10 cellular contexts compared by ENCODE assay signal in the genomic region with DNA sequence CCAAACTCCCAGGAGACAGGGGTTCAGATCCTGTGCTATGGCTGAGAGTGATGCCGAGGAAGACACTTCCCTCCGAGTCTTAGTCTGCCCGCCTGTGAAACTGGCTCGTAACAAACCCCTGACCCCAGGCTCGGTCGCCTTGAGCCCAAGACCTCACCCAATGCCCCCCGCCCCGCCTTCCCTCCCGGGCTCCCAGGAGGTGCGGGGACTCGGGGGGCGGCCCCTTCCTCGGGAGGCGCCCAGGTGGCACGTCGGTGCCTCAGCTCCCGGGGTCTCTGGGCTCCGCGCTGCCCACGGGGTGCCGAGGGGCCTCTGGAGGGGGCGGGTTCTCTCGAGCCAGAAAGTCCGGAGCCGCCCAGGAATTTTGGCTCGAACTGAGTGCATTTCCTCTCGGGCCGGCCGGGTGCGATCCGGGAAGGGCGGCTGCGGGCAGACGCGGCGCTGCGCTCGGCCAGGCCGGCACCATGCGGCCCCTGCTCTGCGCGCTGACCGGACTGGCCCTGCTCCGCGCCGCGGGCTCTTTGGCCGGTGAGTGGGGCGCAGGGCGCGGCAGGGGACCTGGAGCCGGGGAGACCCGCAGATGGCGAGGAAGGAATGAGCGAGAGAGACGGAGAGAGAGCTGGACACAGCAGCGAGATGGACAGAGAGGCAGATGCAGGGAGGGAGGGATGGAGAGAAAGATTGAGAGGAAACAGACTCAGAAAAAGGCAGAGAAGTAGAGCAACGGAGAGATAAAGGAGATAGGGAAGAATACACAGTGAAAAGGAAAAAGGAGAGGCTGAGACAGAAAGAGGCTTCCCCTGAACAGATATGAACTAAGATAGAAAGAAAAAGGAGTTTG. TPM values are rescaled to one million over a fixed set of nuclear protein-coding genes. Genes with fewer than 3 reads are reported as not detected.
DNase-seq lines count a peak whose midpoint lies in the region; ATAC-seq and TF ChIP-seq lines count a peak whose summit lies in the region.
"Had no signal": no experiment of that assay in that cellular context is flagged by ENCODE, and none has a peak within 500 bp of the region (broad histone marks: within the 10 kb centered on the region; RNA-seq: fewer than 3 reads in every experiment).

A gene with protein sequence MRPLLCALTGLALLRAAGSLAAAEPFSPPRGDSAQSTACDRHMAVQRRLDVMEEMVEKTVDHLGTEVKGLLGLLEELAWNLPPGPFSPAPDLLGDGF (plus strand): TSS at position 432 of the 841 bp plus-strand sequence. CDS start 33 bp downstream, at position 465.

- peaks cover 41% of the 10 kb centered on the region for H3K27me3 Mint-ChIP-seq in T-helper 1 cell treated with Interleukin-12 subunit alpha and Interleukin-12 subunit beta and Interleukin-4 antibody, amounts not matched to agents 30 μg/mL and 1 μg/mL, for 36 hours (ENCODE audit: low read depth)

- H3K27ac ChIP-seq in mesodermal cell (ENCODE audit: low read depth, low read length, severe bottlenecking) (no peak within 1 kb of the TSS), upper lobe of left lung (peak within 1 kb of the TSS; percentile 70 to 78 (median 75))
- H3K27ac ChIP-seq: C4-2B had no signal

- DNase-seq in T-helper 1 cell (no peak), epithelial cell of proximal tubule (ENCODE audit: low read depth) (no peak), upper lobe of left lung (peak in 1 of 2 donors; percentile 89), glomerular visceral epithelial cell (ENCODE audit: extremely low spot score) (no peak), GF-D8 (lab: John Stamatoyannopoulos, UW) (no peak)

- H3K4me1 ChIP-seq in mesodermal cell (ENCODE audit: control insufficient read depth, insufficient read depth, low read length, poor library complexity, severe bottlenecking) (peaks cover 8% of the 10 kb centered on the region), upper lobe of left lung (peaks cover 13 to 17% (median 17%) of the 10 kb centered on the region in 4 donors)

- TF ChIP-seq POLR2A in upper lobe of left lung (IDR thresholded peaks at IDR 0.05): peak in 1 of 4 donors; percentile 70

- TF ChIP-seq CTCF in epithelial cell of proximal tubule (conservative IDR thresholded peaks at IDR 0.05; ENCODE audit: low read depth, low read length): no peak
- TF ChIP-seq CTCF in upper lobe of left lung (IDR thresholded peaks at IDR 0.05): no peak

- WGBS in mesodermal cell (ENCODE audit: insufficient coverage in 2 of 2), 2 experiments: 1 to 2% methylated on average over 50 to 52 of the region's 58 CpGs
- WGBS in upper lobe of left lung, 2 donors: 3 to 5% methylated on average over 23 to 50 of the region's 58 CpGs

- no peak within 1 kb of the TSS for H3K27ac Mint-ChIP-seq in T-helper 1 cell treated with Interleukin-12 subunit alpha and Interleukin-12 subunit beta and Interleukin-4 antibody, amounts not matched to agents 30 μg/mL and 1 μg/mL, for 36 hours

- peaks cover 0 to 9% (median 2%) of the 10 kb centered on the region in 4 donors for H3K27me3 ChIP-seq in upper lobe of left lung

- H3K9me3 Mint-ChIP-seq in T-helper 1 cell treated with Interleukin-12 subunit alpha and Interleukin-12 subunit beta and Interleukin-4 antibody, amounts not matched to agents 30 μg/mL and 1 μg/mL, for 36 hours: no peaks in the 10 kb centered on the region

- H3K4me3 Mint-ChIP-seq in T-helper 1 cell treated with Interleukin-12 subunit alpha and Interleukin-12 subunit beta and Interleukin-4 antibody, amounts not matched to agents 30 μg/mL and 1 μg/mL, for 36 hours: peak within 1 kb of the TSS; percentile 3

- H3K9me3 ChIP-seq in mesodermal cell (ENCODE audit: control insufficient read depth, low read length): no peaks in the 10 kb centered on the region
- H3K9me3 ChIP-seq in upper lobe of left lung: no peaks in the 10 kb centered on the region

- ATAC-seq in upper lobe of left lung (ENCODE audit: low FRiP score in 2 of 2) (peak; percentile 60 to 62), GM18861 (IDR thresholded peaks at IDR 0.05; ENCODE audit: unreplicated experiment) (no peak)

- H3K36me3 Mint-ChIP-seq in T-helper 1 cell treated with Interleukin-12 subunit alpha and Interleukin-12 subunit beta and Interleukin-4 antibody, amounts not matched to agents 30 μg/mL and 1 μg/mL, for 36 hours (ENCODE audit: low read depth): no peaks in the 10 kb centered on the region

- TF ChIP-seq EP300 in upper lobe of left lung (IDR thresholded peaks at IDR 0.05): no peak

- H3K36me3 ChIP-seq in mesodermal cell (ENCODE audit: control insufficient read depth, insufficient read depth, low read length): no peaks in the 10 kb centered on the region
- no peaks in the 10 kb centered on the region for H3K36me3 ChIP-seq in upper lobe of left lung

- H3K4me3 ChIP-seq in epithelial cell of proximal tubule (ENCODE audit: low read depth, low read length) (peak within 1 kb of the TSS; percentile 19), mesodermal cell (ENCODE audit: extremely low read depth, insufficient read depth, low read length, poor library complexity, severe bottlenecking) (peak within 1 kb of the TSS; percentile 44), upper lobe of left lung (peak within 1 kb of the TSS; percentile 18 to 46 (median 40))

- peaks cover 3% of the 10 kb centered on the region for H3K4me1 Mint-ChIP-seq in T-helper 1 cell treated with Interleukin-12 subunit alpha and Interleukin-12 subunit beta and Interleukin-4 antibody, amounts not matched to agents 30 μg/mL and 1 μg/mL, for 36 hours (ENCODE audit: low read depth)

RNA-seq across cellular contexts. Expression of the gene that starts here (rescaled TPM):
- total RNA-seq in epithelial cell of proximal tubule: not detected in 2 replicates
- polyA plus RNA-seq in mesodermal cell (2013, experiment 1 of 2): 7.5 TPM
- 6.0 TPM for polyA plus RNA-seq in mesodermal cell (2013, experiment 2 of 2)
- total RNA-seq in upper lobe of left lung: 10 to 100 TPM in 3 of 6 donors, 1 to 10 TPM in 1, not detected in 2; 7.9 to 82.9 (median 26.5) TPM
- total RNA-seq: renal cortical epithelial cell had no signal
